Comparison of ENCODE assay signal across 19 cellular contexts in genomic region chr13:49779721-49780120, GRCh38.
"Had no signal": no experiment of that assay in that cellular context is flagged by ENCODE, and none has a peak within 500 bp of the region (broad histone marks: within the 10 kb centered on the region; RNA-seq: fewer than 3 reads in every experiment).

No MANE protein-coding gene starts in this region.

- H3K27me3 ChIP-seq: heart right ventricle, spleen, testis, transverse colon had no signal

- H3K36me3 Mint-ChIP-seq: naive B cell had no signal

- H3K4me3 ChIP-seq: coronary artery, heart right ventricle, left ventricle myocardium inferior, lung, spleen, testis, transverse colon had no signal

- DNase-seq: effector CD4-positive, alpha-beta T cell; heart right ventricle; hypothalamus; left ventricle myocardium inferior; mesenchymal stem cell; midbrain; naive B cell; spleen; stimulated activated CD4-positive, alpha-beta T cell treated with anti-CD3 and anti-CD28 coated beads, Interleukin-15, amount 100 ng/mL, for 24 hours; stimulated activated CD4-positive, alpha-beta T cell treated with anti-CD3 and anti-CD28 coated beads, Interleukin-1b, Interleukin-23, amount 100 ng/mL, for 48 hours; stimulated activated CD4-positive, alpha-beta T cell treated with anti-CD3 and anti-CD28 coated beads, Interleukin-4, amount 100 ng/mL, for 24 hours; stimulated activated naive CD8-positive, alpha-beta T cell treated with anti-CD3 and anti-CD28 coated beads, Interleukin-15, amount 100 ng/mL, for 72 hours; testis; transverse colon had no signal

- H3K4me3 Mint-ChIP-seq: nephron; stimulated activated memory B cell treated with anti-CD40 and anti-IgM and Interleukin-4, amounts not matched to agents 10 μg/mL and 1 μg/mL and 100 μg/mL, for 72 hours; stimulated activated naive CD8-positive, alpha-beta T cell treated with anti-CD3 and anti-CD28 coated beads, Interleukin-15, amount 100 ng/mL, for 72 hours had no signal

- ATAC-seq: heart right ventricle; sciatic nerve; stimulated activated memory B cell treated with anti-CD40 and anti-IgM and Interleukin-4, amounts not matched to agents 10 μg/mL and 1 μg/mL and 100 μg/mL, for 72 hours; stimulated activated naive CD8-positive, alpha-beta T cell treated with anti-CD3 and anti-CD28 coated beads, Interleukin-15, amount 100 ng/mL, for 72 hours had no signal

- H3K27me3 Mint-ChIP-seq: naive B cell; stimulated activated memory B cell treated with anti-CD40 and anti-IgM and Interleukin-4, amounts not matched to agents 10 μg/mL and 1 μg/mL and 100 μg/mL, for 72 hours; stimulated activated naive CD8-positive, alpha-beta T cell treated with anti-CD3 and anti-CD28 coated beads, Interleukin-15, amount 100 ng/mL, for 72 hours had no signal

- H3K9me3 Mint-ChIP-seq: naive B cell; nephron; stimulated activated memory B cell treated with anti-CD40 and anti-IgM and Interleukin-4, amounts not matched to agents 10 μg/mL and 1 μg/mL and 100 μg/mL, for 72 hours; stimulated activated naive CD8-positive, alpha-beta T cell treated with anti-CD3 and anti-CD28 coated beads, Interleukin-15, amount 100 ng/mL, for 72 hours had no signal

- H3K27ac ChIP-seq: coronary artery, heart right ventricle, left ventricle myocardium inferior, spleen, testis, transverse colon had no signal

- H3K27ac Mint-ChIP-seq: stimulated activated memory B cell treated with anti-CD40 and anti-IgM and Interleukin-4, amounts not matched to agents 10 μg/mL and 1 μg/mL and 100 μg/mL, for 72 hours; stimulated activated naive CD8-positive, alpha-beta T cell treated with anti-CD3 and anti-CD28 coated beads, Interleukin-15, amount 100 ng/mL, for 72 hours had no signal

- H3K36me3 ChIP-seq: heart right ventricle, left ventricle myocardium inferior, spleen, transverse colon had no signal

- H3K9me3 ChIP-seq: heart right ventricle, left ventricle myocardium inferior, spleen, testis, transverse colon had no signal
